In genomic region chr17:28372203-28372944, GRCh38 we compare ENCODE assay signal across 7 cellular contexts. TPM values are rescaled to one million over a fixed set of nuclear protein-coding genes. Genes with fewer than 3 reads are reported as not detected.
DNase-seq lines count a peak whose midpoint lies in the region; ATAC-seq and TF ChIP-seq lines count a peak whose summit lies in the region.

No MANE protein-coding gene starts in this region.

- peaks cover 10% of the 10 kb centered on the region for H3K23me2 ChIP-seq in H9 (ENCODE audit: insufficient read length, low read depth, low read length, poor library complexity, severe bottlenecking)

- peaks cover 14 to 21% of the 10 kb centered on the region in 2 experiments for H3K4me1 Mint-ChIP-seq in H9
- H3K4me1 Mint-ChIP-seq in naive thymus-derived CD8-positive, alpha-beta T cell = peaks cover 12 to 25% (median 23%) of the 10 kb centered on the region in 4 donors

- H3K9ac ChIP-seq in H9 (ENCODE audit: extremely low read depth, insufficient read length, low read length) = no peak overlapping the region

- WGBS in H9 (ENCODE audit: extremely low coverage, insufficient read length, low lambda C conversion rate) = no CpG with 5 or more reads among the region's 53 CpGs
- WGBS in ectodermal cell, 2 experiments = 12 to 14% methylated on average over 53 of the region's 53 CpGs

- H2BK120ac ChIP-seq in H9 (ENCODE audit: low read depth, low read length, poor library complexity, severe bottlenecking) = no peak overlapping the region

- no peak overlapping the region; the same call in 1 of the 2 replicates for H2BK15ac ChIP-seq in H9 (ENCODE audit: low read depth, low read length)

- H3K4me2 ChIP-seq in H9 (ENCODE audit: insufficient read depth, insufficient read length, low read length) = peak overlapping the region; percentile 53

- no peak overlapping the region for H2BK5ac ChIP-seq in H9 (ENCODE audit: insufficient read length, low read length)

- H2AFZ ChIP-seq in H9 (ENCODE audit: low read length) = no peak overlapping the region

- no peaks in the 10 kb centered on the region; a peak in 2 of 5 replicates for H3K9me3 Mint-ChIP-seq in H9
- H3K9me3 Mint-ChIP-seq in naive thymus-derived CD8-positive, alpha-beta T cell = no peaks in the 10 kb centered on the region

- H3K14ac ChIP-seq in H9 (ENCODE audit: insufficient read depth, low read length) = peak overlapping the region; percentile 9; the same call in 1 of the 2 replicates

- no peak overlapping the region for H2BK12ac ChIP-seq in H9 (ENCODE audit: insufficient read length, low read depth, low read length)

- no peak overlapping the region for H3K18ac ChIP-seq in H9 (ENCODE audit: insufficient read length, low read depth, low read length)

- H3K27ac ChIP-seq in H9 (ENCODE audit: insufficient read length, low read depth, low read length) = no peak overlapping the region
- peak overlapping the region; percentile 28; the same call in 1 of the 2 replicates for H3K27ac ChIP-seq in SJCRH30
- no peak overlapping the region for H3K27ac ChIP-seq in ectodermal cell (ENCODE audit: insufficient read depth, low read depth, low read length, poor library complexity, severe bottlenecking)

- H4K91ac ChIP-seq in H9 (ENCODE audit: insufficient read length, low read depth, low read length) = no peak overlapping the region

- H3K36me3 ChIP-seq in SJCRH30 = no peaks in the 10 kb centered on the region
- H3K36me3 ChIP-seq in ectodermal cell (ENCODE audit: control insufficient read depth, insufficient read depth, low read length) = no peaks in the 10 kb centered on the region

- intact Hi-C loops in sciatic nerve (cut with DNase I) = no loop called here

- no peak overlapping the region for H2AK5ac ChIP-seq in H9 (ENCODE audit: insufficient read length, low read length)

- H3T11ph ChIP-seq in H9 (ENCODE audit: low read length) = no peak overlapping the region

- peaks cover 46% of the 10 kb centered on the region for H3K27me3 Mint-ChIP-seq in H9 (ENCODE audit: low read depth)
- no peaks in the 10 kb centered on the region for H3K27me3 Mint-ChIP-seq in naive thymus-derived CD8-positive, alpha-beta T cell

- H3K4ac ChIP-seq in H9 (ENCODE audit: low read depth, low read length) = no peak overlapping the region

- ATAC-seq in naive thymus-derived CD8-positive, alpha-beta T cell = peak; percentile 3 to 5
- ATAC-seq in HG03095 (IDR thresholded peaks at IDR 0.05; ENCODE audit: unreplicated experiment) (no peak), sciatic nerve (no peak)

- POLR2A ChIA-PET in naive thymus-derived CD8-positive, alpha-beta T cell (lab: Charles Lee) = interaction anchor here (0.6 to 4.9 kb wide), 7 partner anchors 12 to 355 kb away, joined by 3 to 29 read pairs (median 12); partner anchors contain the start of genes IFT20, POLDIP2 and TNFAIP1

- H4K5ac ChIP-seq in H9 (ENCODE audit: insufficient read length, low read depth, low read length) = no peak overlapping the region

- no peak for TF ChIP-seq CTCF in GM10266 (IDR thresholded peaks at IDR 0.05; ENCODE audit: control insufficient read depth, insufficient read depth, low read depth, missing control alignments)
- TF ChIP-seq CTCF in H9 (conservative IDR thresholded peaks at IDR 0.05) = no peak

- H3K27ac Mint-ChIP-seq in H9 = no peak overlapping the region
- H3K27ac Mint-ChIP-seq in naive thymus-derived CD8-positive, alpha-beta T cell = peak overlapping the region in 9 of 10 donors; percentile 50 to 94 (median 73)

- H3K4me3 Mint-ChIP-seq in H9 = peak overlapping the region; percentile 57 to 83
- peak overlapping the region; percentile 68 to 99 (median 78) for H3K4me3 Mint-ChIP-seq in naive thymus-derived CD8-positive, alpha-beta T cell

- peaks cover 0 to 6% (median 2%) of the 10 kb centered on the region in 3 experiments; a peak in 3 of 7 replicates for H3K36me3 Mint-ChIP-seq in H9 (ENCODE audit: insufficient read depth in 1 of 3, low read depth in 3 of 3)
- H3K36me3 Mint-ChIP-seq in naive thymus-derived CD8-positive, alpha-beta T cell = peaks cover 0 to 4% (median 3%) of the 10 kb centered on the region in 3 donors

- H3K4me1 ChIP-seq in H9 (ENCODE audit: insufficient read depth, low read length) = peaks cover 2% of the 10 kb centered on the region; the same call in 1 of the 2 replicates
- H3K4me1 ChIP-seq in SJCRH30 = peaks cover 20% of the 10 kb centered on the region
- H3K4me1 ChIP-seq in ectodermal cell (ENCODE audit: control insufficient read depth, insufficient read depth, low read length) = peaks cover 13% of the 10 kb centered on the region

- no peak overlapping the region for H3K56ac ChIP-seq in H9 (ENCODE audit: insufficient read length, low read depth, low read length)

- H4K20me1 ChIP-seq in H9 (ENCODE audit: control insufficient read depth, insufficient read depth, insufficient read length) = peaks cover 2% of the 10 kb centered on the region

- H3K9me3 ChIP-seq in H9 (ENCODE audit: control insufficient read depth, low read depth, low read length) (no peaks in the 10 kb centered on the region), SJCRH30 (replicated peaks) (no peaks in the 10 kb centered on the region), ectodermal cell (ENCODE audit: control insufficient read depth, low read length) (no peaks in the 10 kb centered on the region)

- no peak overlapping the region for H2BK20ac ChIP-seq in H9 (ENCODE audit: low read depth, low read length, poor library complexity, severe bottlenecking)

- H3K27me3 ChIP-seq in H9 (ENCODE audit: insufficient read depth, low read length) = peaks cover 12% of the 10 kb centered on the region; the same call in 1 of the 2 replicates
- H3K27me3 ChIP-seq in SJCRH30 = no peaks in the 10 kb centered on the region
- H3K27me3 ChIP-seq in ectodermal cell (ENCODE audit: control insufficient read depth, insufficient read depth, low read length, poor library complexity, severe bottlenecking) = peaks cover 34% of the 10 kb centered on the region

- H4K8ac ChIP-seq in H9 (replicated peaks; ENCODE audit: insufficient read length, low read depth, low read length) = no peak overlapping the region

- H3K4me3 ChIP-seq in SJCRH30 (peak overlapping the region; percentile 69), ectodermal cell (ENCODE audit: insufficient read depth, low read depth, low read length) (peak overlapping the region; percentile 46)

- peak; percentile 55 for DNase-seq in GM10266 (ENCODE audit: extremely low spot score)
- peak; percentile 43 for DNase-seq in H9
- peak; percentile 57 to 60 for DNase-seq in SJCRH30
- peak in 1 of 10 donors; percentile 54 for DNase-seq in naive thymus-derived CD8-positive, alpha-beta T cell
- no peak for DNase-seq in sciatic nerve (ENCODE audit: low spot score)

- H3K23ac ChIP-seq in H9 (ENCODE audit: insufficient read length, low read depth, low read length) = no peak overlapping the region

- H3K79me2 ChIP-seq in H9 (ENCODE audit: insufficient read depth, low read length) = no peaks in the 10 kb centered on the region

- H3K79me1 ChIP-seq in H9 (ENCODE audit: insufficient read depth, low read depth, low read length, poor library complexity, severe bottlenecking) = no peaks in the 10 kb centered on the region

RNA-seq across cellular contexts. Expression of gene SARM1, which starts 0.9 kb away (rescaled TPM):
- 5.1 and 5.4 TPM in 2 replicates for total RNA-seq in H9 (2021)
- 14.9 and 16.1 TPM in 2 replicates for total RNA-seq in SJCRH30 (2014; rRNA removed; shearing (Covaris generic))
- 8.2 TPM for polyA plus RNA-seq in ectodermal cell (2013, experiment 1 of 4)
- polyA plus RNA-seq in ectodermal cell (2013, experiment 2 of 4) = 9.3 TPM
- 4.6 TPM for polyA plus RNA-seq in ectodermal cell (2013, experiment 3 of 4)
- 6.4 TPM for polyA plus RNA-seq in ectodermal cell (2013, experiment 4 of 4)
- total RNA-seq in naive thymus-derived CD8-positive, alpha-beta T cell = 10 to 100 TPM; 31.9 to 33.2 TPM
- 1 to 10 TPM; 5.3 to 8.4 (median 7.0) TPM for polyA plus RNA-seq in naive thymus-derived CD8-positive, alpha-beta T cell
- 12.7 TPM for total RNA-seq in sciatic nerve

RNA-seq across cellular contexts. Expression of gene VTN, which starts 2.3 kb away (rescaled TPM):
- total RNA-seq in H9 (2021) (0.13 TPM in 1 of 2 replicates, not detected in the other), sciatic nerve (2.1 TPM)
- total RNA-seq in SJCRH30 (2014; rRNA removed; shearing (Covaris generic)) = 0.08 and 0.16 TPM in 2 replicates
- polyA plus RNA-seq in ectodermal cell (2013, experiment 1 of 4) = 1.1 TPM
- polyA plus RNA-seq in ectodermal cell (2013, experiment 2 of 4) = 1.5 TPM
- polyA plus RNA-seq in ectodermal cell (2013, experiment 3 of 4) = 1.3 TPM
- 1.3 TPM for polyA plus RNA-seq in ectodermal cell (2013, experiment 4 of 4)
- total RNA-seq in naive thymus-derived CD8-positive, alpha-beta T cell = under 1 TPM in 1 of 2 experiments, not detected in 1; 0.26 TPM
- polyA plus RNA-seq in naive thymus-derived CD8-positive, alpha-beta T cell = not detected

RNA-seq across cellular contexts. Expression of gene SEBOX, which starts 7.4 kb away (rescaled TPM):
- total RNA-seq in H9 (2021) = not detected in 2 replicates
- total RNA-seq in SJCRH30 (2014; rRNA removed; shearing (Covaris generic)) = not detected in 2 replicates
- polyA plus RNA-seq in ectodermal cell (2013, experiment 1 of 4) = not detected
- not detected for polyA plus RNA-seq in ectodermal cell (2013, experiment 2 of 4)
- polyA plus RNA-seq in ectodermal cell (2013, experiment 3 of 4) = not detected
- not detected for polyA plus RNA-seq in ectodermal cell (2013, experiment 4 of 4)
- not detected for total RNA-seq in naive thymus-derived CD8-positive, alpha-beta T cell
- not detected for polyA plus RNA-seq in naive thymus-derived CD8-positive, alpha-beta T cell
- not detected for total RNA-seq in sciatic nerve

RNA-seq across cellular contexts. Expression of gene POLDIP2, which starts 15.0 kb away (rescaled TPM):
- total RNA-seq in H9 (2021) (82.8 and 83.3 TPM in 2 replicates), sciatic nerve (30.0 TPM)
- total RNA-seq in SJCRH30 (2014; rRNA removed; shearing (Covaris generic)) = 95.1 and 102 TPM in 2 replicates
- 68.8 TPM for polyA plus RNA-seq in ectodermal cell (2013, experiment 1 of 4)
- polyA plus RNA-seq in ectodermal cell (2013, experiment 2 of 4) = 73.8 TPM
- polyA plus RNA-seq in ectodermal cell (2013, experiment 3 of 4) = 50.7 TPM
- 61.0 TPM for polyA plus RNA-seq in ectodermal cell (2013, experiment 4 of 4)
- 10 to 100 TPM; 35.4 to 37.5 TPM for total RNA-seq in naive thymus-derived CD8-positive, alpha-beta T cell
- polyA plus RNA-seq in naive thymus-derived CD8-positive, alpha-beta T cell = 10 to 100 TPM; 81.3 to 90.3 (median 85.6) TPM

RNA-seq across cellular contexts. Expression of gene SLC46A1, which starts 33.6 kb away (rescaled TPM):
- total RNA-seq in H9 (2021) = 8.7 and 9.1 TPM in 2 replicates
- 10.6 and 11.0 TPM in 2 replicates for total RNA-seq in SJCRH30 (2014; rRNA removed; shearing (Covaris generic))
- 1.2 TPM for polyA plus RNA-seq in ectodermal cell (2013, experiment 1 of 4)
- 2.1 TPM for polyA plus RNA-seq in ectodermal cell (2013, experiment 2 of 4)
- polyA plus RNA-seq in ectodermal cell (2013, experiment 3 of 4) = 1.9 TPM
- 1.4 TPM for polyA plus RNA-seq in ectodermal cell (2013, experiment 4 of 4)
- total RNA-seq in naive thymus-derived CD8-positive, alpha-beta T cell = 1 to 10 TPM; 3.2 to 3.8 TPM
- 1 to 10 TPM; 1.0 to 2.7 (median 1.9) TPM for polyA plus RNA-seq in naive thymus-derived CD8-positive, alpha-beta T cell
- total RNA-seq in sciatic nerve = 12.8 TPM

Comparison
In these comparisons a context has a peak if more than half of its experiments do, and no peak if none do; other contexts are left out.
1. H3K27ac Mint-ChIP-seq: peak in naive thymus-derived CD8-positive, alpha-beta T cell (9 of 10); none in H9 (0 of 3).
2. ATAC-seq: peak in naive thymus-derived CD8-positive, alpha-beta T cell (2 of 2); none in HG03095 (single experiment) and sciatic nerve (single experiment).